Comparison of ENCODE assay signal across 15 cellular contexts in genomic region chr5:116359575-116359974, GRCh38.
DNase-seq lines count a peak whose midpoint lies in the region; ATAC-seq and TF ChIP-seq lines count a peak whose summit lies in the region.
"Had no signal": no experiment of that assay in that cellular context is flagged by ENCODE, and none has a peak within 500 bp of the region (broad histone marks: within the 10 kb centered on the region; RNA-seq: fewer than 3 reads in every experiment).

No MANE protein-coding gene starts in this region.

- H3K9me3 Mint-ChIP-seq in effector memory CD8-positive, alpha-beta T cell: peaks cover 0 to 4% of the 10 kb centered on the region in 2 donors
- H3K9me3 Mint-ChIP-seq in endothelial cell (ENCODE audit: unreplicated experiment): no peaks in the 10 kb centered on the region
- H3K9me3 Mint-ChIP-seq: activated T-cell treated with anti-CD3 and anti-CD28 coated beads, Interleukin-2, amount 50 U/mL, for 24 hours had no signal

- no peaks in the 10 kb centered on the region for H3K79me2 ChIP-seq in OCI-LY1 (ENCODE audit: insufficient read depth, low read length)

- H3K36me3 Mint-ChIP-seq in effector memory CD8-positive, alpha-beta T cell (ENCODE audit: insufficient read depth): no peaks in the 10 kb centered on the region
- peaks cover 14% of the 10 kb centered on the region for H3K36me3 Mint-ChIP-seq in endothelial cell (ENCODE audit: low read depth, unreplicated experiment)

- no peak overlapping the region for H3K27ac ChIP-seq in A673 (ENCODE audit: low read depth, low read length, poor library complexity, severe bottlenecking)
- H3K27ac ChIP-seq in OCI-LY1 (ENCODE audit: low read depth, low read length, poor library complexity, severe bottlenecking): peak overlapping the region; percentile 65
- H3K27ac ChIP-seq in right cardiac atrium (ENCODE audit: low read length): peak overlapping the region; percentile 80
- H3K27ac ChIP-seq: body of pancreas, esophagus squamous epithelium had no signal

- 71% methylated on average over 1 of the region's 1 CpG for WGBS in right cardiac atrium

- H3K9me3 ChIP-seq in A673 (ENCODE audit: low read depth, low read length, poor library complexity, severe bottlenecking): no peaks in the 10 kb centered on the region
- no peaks in the 10 kb centered on the region for H3K9me3 ChIP-seq in OCI-LY1 (ENCODE audit: low read length)
- no peaks in the 10 kb centered on the region for H3K9me3 ChIP-seq in right cardiac atrium (ENCODE audit: control insufficient read depth, low read length)
- H3K9me3 ChIP-seq: body of pancreas, esophagus squamous epithelium had no signal

- H4K20me1 ChIP-seq in OCI-LY1 (ENCODE audit: insufficient read depth, low read length): no peaks in the 10 kb centered on the region

- no peaks in the 10 kb centered on the region for H3K4me1 ChIP-seq in A673 (ENCODE audit: insufficient read depth, low read length, poor library complexity, severe bottlenecking)
- peaks cover 20% of the 10 kb centered on the region for H3K4me1 ChIP-seq in OCI-LY1 (ENCODE audit: insufficient read depth, low read length, severe bottlenecking)
- peaks cover 16% of the 10 kb centered on the region for H3K4me1 ChIP-seq in right cardiac atrium (ENCODE audit: control insufficient read depth, insufficient read depth, low read length)

- H3K4me3 Mint-ChIP-seq in effector memory CD8-positive, alpha-beta T cell: no peak overlapping the region
- H3K4me3 Mint-ChIP-seq in endothelial cell (ENCODE audit: unreplicated experiment): no peak overlapping the region
- H3K4me3 Mint-ChIP-seq: activated T-cell treated with anti-CD3 and anti-CD28 coated beads, Interleukin-2, amount 50 U/mL, for 24 hours; neural crest cell had no signal

- TF ChIP-seq CTCF in A673 (conservative IDR thresholded peaks at IDR 0.05; ENCODE audit: low read depth, low read length): no peak
- no peak for TF ChIP-seq CTCF in OCI-LY1 (IDR thresholded peaks at IDR 0.05; ENCODE audit: low read length)
- TF ChIP-seq CTCF in endothelial cell (IDR thresholded peaks at IDR 0.05; ENCODE audit: unreplicated experiment): no peak

- POLR2A ChIA-PET in A673 (lab: Charles Lee; ENCODE audit: low non-redundant PET): no interaction called here

- ATAC-seq in right cardiac atrium: no peak
- no peak for ATAC-seq in effector memory CD8-positive, alpha-beta T cell (replicated peaks)
- ATAC-seq: body of pancreas had no signal

- H3K27me3 ChIP-seq in A673 (replicated peaks; ENCODE audit: insufficient read depth, low read depth, low read length, poor library complexity) (no peaks in the 10 kb centered on the region), OCI-LY1 (ENCODE audit: insufficient read depth, low read length) (no peaks in the 10 kb centered on the region), right cardiac atrium (ENCODE audit: control insufficient read depth, insufficient read depth) (no peaks in the 10 kb centered on the region)
- H3K27me3 ChIP-seq: body of pancreas, esophagus squamous epithelium had no signal

- no peak overlapping the region for H3K9ac ChIP-seq in OCI-LY1 (ENCODE audit: low read length)

- no peak overlapping the region for H2AFZ ChIP-seq in OCI-LY1 (ENCODE audit: low read length)

- intact Hi-C loops in A673 (cut with micrococcal nuclease; ENCODE audit: unreplicated experiment): no loop called here
- intact Hi-C loops in right cardiac atrium (cut with DNase I): no loop called here

- peak; percentile 36 for DNase-seq in A673 (ENCODE audit: low spot score)
- DNase-seq in GF-D8 (lab: John Stamatoyannopoulos, UW): peak; percentile 5
- peak in 1 of 3 donors; percentile 49 for DNase-seq in right cardiac atrium
- DNase-seq in NCI-H345 (lab: John Stamatoyannopoulos, UW): no peak
- DNase-seq in activated CD8-positive, alpha-beta memory T cell treated with anti-CD3 and anti-CD28 coated beads, Interleukin-2, amount 50 U/mL, for 4 hours: no peak
- no peak for DNase-seq in effector memory CD8-positive, alpha-beta T cell
- no peak for DNase-seq in endothelial cell (ENCODE audit: low spot score)
- DNase-seq: activated T-cell treated with anti-CD3 and anti-CD28 coated beads, Interleukin-2, amount 50 U/mL, for 24 hours; body of pancreas; COR-L47; esophagus squamous epithelium; NCI-H1694 had no signal

- no peak overlapping the region for H3K27ac Mint-ChIP-seq in effector memory CD8-positive, alpha-beta T cell
- no peak overlapping the region for H3K27ac Mint-ChIP-seq in endothelial cell (ENCODE audit: unreplicated experiment)
- H3K27ac Mint-ChIP-seq: activated naive CD4-positive, alpha-beta T cell treated with anti-CD3 and anti-CD28 coated beads, Interleukin-2, amount 50 U/mL, for 72 hours; activated T-cell treated with anti-CD3 and anti-CD28 coated beads, Interleukin-2, amount 50 U/mL, for 24 hours had no signal

- CTCF ChIA-PET in A673 (lab: Charles Lee): no interaction called here

- no TSS peak for BruUV-seq in A673 (replicated peaks; lab: Mats Ljungman, UMichigan)

- no peak overlapping the region for H3K4me2 ChIP-seq in OCI-LY1 (ENCODE audit: low read length)

- H3K4me3 ChIP-seq in A673 (ENCODE audit: low read depth, low read length, poor library complexity, severe bottlenecking) (no peak overlapping the region), OCI-LY1 (ENCODE audit: low read depth, low read length, poor library complexity, severe bottlenecking) (no peak overlapping the region), right cardiac atrium (ENCODE audit: low read length) (no peak overlapping the region)
- H3K4me3 ChIP-seq: body of pancreas, esophagus squamous epithelium had no signal

- no peaks in the 10 kb centered on the region for H3K9me2 ChIP-seq in OCI-LY1 (ENCODE audit: low read depth, low read length)

- no peaks in the 10 kb centered on the region for H3K36me3 ChIP-seq in A673 (ENCODE audit: insufficient read depth, low read length, poor library complexity, severe bottlenecking)
- no peaks in the 10 kb centered on the region for H3K36me3 ChIP-seq in OCI-LY1 (ENCODE audit: insufficient read depth, low read length)
- H3K36me3 ChIP-seq: esophagus squamous epithelium had no signal

- no peaks in the 10 kb centered on the region for H3K4me1 Mint-ChIP-seq in effector memory CD8-positive, alpha-beta T cell (ENCODE audit: low read depth in 2 of 2)
- peaks cover 34% of the 10 kb centered on the region for H3K4me1 Mint-ChIP-seq in endothelial cell (ENCODE audit: unreplicated experiment)

- no peaks in the 10 kb centered on the region for H3K27me3 Mint-ChIP-seq in effector memory CD8-positive, alpha-beta T cell
- peaks cover 8% of the 10 kb centered on the region for H3K27me3 Mint-ChIP-seq in endothelial cell (ENCODE audit: unreplicated experiment)
- H3K27me3 Mint-ChIP-seq: activated T-cell treated with anti-CD3 and anti-CD28 coated beads, Interleukin-2, amount 50 U/mL, for 24 hours had no signal

- H3F3A ChIP-seq in OCI-LY1 (ENCODE audit: insufficient read depth, low read length): no peaks in the 10 kb centered on the region

Comparison
In these comparisons a context has a peak if more than half of its experiments do, and no peak if none do; other contexts are left out.
1. DNase-seq: peak in A673 (single experiment) and GF-D8 (single experiment); none in NCI-H345 (single experiment), activated CD8-positive, alpha-beta memory T cell treated with anti-CD3 and anti-CD28 coated beads, Interleukin-2, amount 50 U/mL, for 4 hours (single experiment), effector memory CD8-positive, alpha-beta T cell (0 of 3) and endothelial cell (single experiment).